Comparison of ENCODE assay signal across 15 cellular contexts in genomic region chr2:219418570-219419189, GRCh38. TPM values are rescaled to one million over a fixed set of nuclear protein-coding genes. Genes with fewer than 3 reads are reported as not detected.
DNase-seq lines count a peak whose midpoint lies in the region; ATAC-seq and TF ChIP-seq lines count a peak whose summit lies in the region.
"Had no signal": no experiment of that assay in that cellular context is flagged by ENCODE, and none has a peak within 500 bp of the region (broad histone marks: within the 10 kb centered on the region; RNA-seq: fewer than 3 reads in every experiment).

No MANE protein-coding gene starts in this region.

- H3K4me1 ChIP-seq in breast epithelium, result no peaks in the 10 kb centered on the region
- peaks cover 5% of the 10 kb centered on the region for H3K4me1 ChIP-seq in ovary (ENCODE audit: insufficient read depth)
- H3K4me1 ChIP-seq in aorta (ENCODE audit: control insufficient read depth in 1 of 2, insufficient read depth in 2 of 2, low read length in 2 of 2), result no peaks in the 10 kb centered on the region
- H3K4me1 ChIP-seq: right lobe of liver had no signal

- H3K27ac ChIP-seq in breast epithelium (no peak overlapping the region), ovary (peak overlapping the region; percentile 62 to 71), aorta (ENCODE audit: low read depth in 1 of 2, low read length in 2 of 2) (no peak overlapping the region)
- H3K27ac ChIP-seq: right lobe of liver had no signal

- TF ChIP-seq POLR2A in breast epithelium (IDR thresholded peaks at IDR 0.05) (no peak), ovary (IDR thresholded peaks at IDR 0.05) (no peak)

- POLR2A ChIA-PET in MCF 10A (lab: Yijun Ruan, JAX), result no interaction called here

- H3K4me3 ChIP-seq in breast epithelium (peak overlapping the region; percentile 31 to 60 (median 32)), ovary (peak overlapping the region; percentile 43), aorta (ENCODE audit: low read length in 2 of 2) (no peak overlapping the region)
- H3K4me3 ChIP-seq: right lobe of liver had no signal

- H3K27ac Mint-ChIP-seq in MCF 10A (ENCODE audit: low read depth, unreplicated experiment), result no peak overlapping the region
- H3K27ac Mint-ChIP-seq: activated naive CD4-positive, alpha-beta T cell treated with anti-CD3 and anti-CD28 coated beads, Interleukin-2, amount 50 U/mL, for 24 hours; effector memory CD8-positive, alpha-beta T cell; T-cell had no signal

- H3K9me3 ChIP-seq in breast epithelium (no peaks in the 10 kb centered on the region), ovary (no peaks in the 10 kb centered on the region), aorta (ENCODE audit: control insufficient read depth, low read length) (no peaks in the 10 kb centered on the region)
- H3K9me3 ChIP-seq: right lobe of liver had no signal

- BruUV-seq in MCF 10A (replicated peaks; lab: Mats Ljungman, UMichigan), result no TSS peak

- no peaks in the 10 kb centered on the region for H3K9me3 Mint-ChIP-seq in MCF 10A (ENCODE audit: unreplicated experiment)
- H3K9me3 Mint-ChIP-seq: activated naive CD4-positive, alpha-beta T cell treated with anti-CD3 and anti-CD28 coated beads, Interleukin-2, amount 50 U/mL, for 24 hours; effector memory CD8-positive, alpha-beta T cell; T-cell had no signal

- ATAC-seq in left ventricle myocardium superior (peak; percentile 24), aorta (ENCODE audit: low FRiP score) (peak; percentile 23)
- ATAC-seq: effector memory CD8-positive, alpha-beta T cell; right lobe of liver had no signal

- H3K27me3 ChIP-seq in breast epithelium (peaks cover 0 to 14% of the 10 kb centered on the region in 2 donors), ovary (no peaks in the 10 kb centered on the region), aorta (ENCODE audit: control insufficient read depth in 1 of 2, insufficient read depth in 2 of 2, low read length in 1 of 2) (no peaks in the 10 kb centered on the region)

- CTCF ChIA-PET in MCF 10A (lab: Yijun Ruan, JAX), result interaction anchor here (0.6 to 3.3 kb wide), 5 partner anchors 12 to 112 kb away, joined by 3 to 15 read pairs (median 9); no protein-coding TSS in a partner anchor

- no peak for DNase-seq in breast epithelium (ENCODE audit: low spot score in 2 of 2)
- no peak for DNase-seq in MCF 10A (ENCODE audit: unreplicated experiment)
- no peak for DNase-seq in left ventricle myocardium superior
- DNase-seq in ovary, result peak in 2 of 5 donors; percentile 39 to 69
- no peak for DNase-seq in aorta
- DNase-seq in NCI-H1092 (lab: John Stamatoyannopoulos, UW), result no peak
- no peak for DNase-seq in GM13976 (ENCODE audit: low spot score)
- no peak for DNase-seq in NCI-H748 treated with DMSO at 0.1 percent for 48 hours (lab: John Stamatoyannopoulos, UW)
- DNase-seq: activated CD4-positive, alpha-beta T cell treated with anti-CD3 and anti-CD28 coated beads, Interleukin-2, amount 50 U/mL, for 1 hour; DMS79; effector memory CD8-positive, alpha-beta T cell; NCI-H1436; right lobe of liver; T-cell had no signal

- intact Hi-C loops in breast epithelium (cut with DNase I; ENCODE audit: low total_unique reads) (no loop called here), MCF 10A (cut with micrococcal nuclease) (no loop called here), left ventricle myocardium superior (cut with micrococcal nuclease) (no loop called here), ovary (cut with DNase I) (no loop called here), aorta (cut with DNase I) (no loop called here)

- no peak for TF ChIP-seq CTCF in breast epithelium (IDR thresholded peaks at IDR 0.05)
- TF ChIP-seq CTCF in MCF 10A (IDR thresholded peaks at IDR 0.05; ENCODE audit: unreplicated experiment), result no peak
- no peak for TF ChIP-seq CTCF in ovary (IDR thresholded peaks at IDR 0.05)
- TF ChIP-seq CTCF in GM13976 (IDR thresholded peaks at IDR 0.05; ENCODE audit: borderline replicate concordance, control extremely low read depth, extremely low read depth, insufficient read depth, missing control alignments), result no peak

- H3K4me1 Mint-ChIP-seq in MCF 10A (ENCODE audit: insufficient read depth, unreplicated experiment), result no peaks in the 10 kb centered on the region
- H3K4me1 Mint-ChIP-seq: activated naive CD4-positive, alpha-beta T cell treated with anti-CD3 and anti-CD28 coated beads, Interleukin-2, amount 50 U/mL, for 24 hours had no signal

- no peaks in the 10 kb centered on the region for H3K27me3 Mint-ChIP-seq in MCF 10A (ENCODE audit: insufficient read depth, unreplicated experiment)

- in situ Hi-C loops in GM13976 (cut with MboI; ENCODE audit: low sequenced_read_pairs, unreplicated experiment), result no loop called here

- TF ChIP-seq EP300 in ovary (IDR thresholded peaks at IDR 0.05), result no peak

- no peaks in the 10 kb centered on the region for H3K36me3 Mint-ChIP-seq in MCF 10A (ENCODE audit: insufficient read depth, unreplicated experiment)
- H3K36me3 Mint-ChIP-seq: activated naive CD4-positive, alpha-beta T cell treated with anti-CD3 and anti-CD28 coated beads, Interleukin-2, amount 50 U/mL, for 24 hours; T-cell had no signal

- H3K36me3 ChIP-seq in breast epithelium, result no peaks in the 10 kb centered on the region
- no peaks in the 10 kb centered on the region for H3K36me3 ChIP-seq in ovary
- no peaks in the 10 kb centered on the region for H3K36me3 ChIP-seq in aorta (ENCODE audit: control insufficient read depth in 1 of 2, insufficient read depth in 2 of 2, low read length in 1 of 2)
- H3K36me3 ChIP-seq: right lobe of liver had no signal

- WGBS in ovary, 3 donors, result 6 to 16% (median 9%) methylated on average over 57 to 66 of the region's 66 CpGs
- 40 to 47% methylated on average over 65 to 66 of the region's 66 CpGs for WGBS in aorta, 2 donors

- no peak overlapping the region for H3K4me3 Mint-ChIP-seq in MCF 10A (ENCODE audit: unreplicated experiment)
- H3K4me3 Mint-ChIP-seq: activated naive CD4-positive, alpha-beta T cell treated with anti-CD3 and anti-CD28 coated beads, Interleukin-2, amount 50 U/mL, for 24 hours; effector memory CD8-positive, alpha-beta T cell had no signal

RNA-seq across cellular contexts. Expression of gene DES, which starts 0.5 kb away (rescaled TPM):
- total RNA-seq in breast epithelium, result 10 to 100 TPM; 17.1 to 29.6 (median 29.5) TPM
- total RNA-seq in MCF 10A (2022), result not detected in 2 replicates
- total RNA-seq in left ventricle myocardium superior, result 14,457 TPM
- 1,000 to 10,000 TPM in 1 of 7 donors, 100 to 1,000 TPM in 4, 10 to 100 TPM in 2; 86.5 to 1,061 (median 184) TPM for total RNA-seq in ovary
- polyA plus RNA-seq in ovary, result 100 to 1,000 TPM; 149 to 642 TPM
- total RNA-seq in aorta, result 100 to 1,000 TPM; 282 to 314 TPM
- polyA plus RNA-seq in aorta, result 100 to 1,000 TPM in 1 of 2 donors, 10 to 100 TPM in 1; 22.5 to 145 TPM

RNA-seq across cellular contexts. Expression of gene SPEG, which starts 16.0 kb away (rescaled TPM):
- 10 to 100 TPM in 2 of 3 donors, under 1 TPM in 1; 0.32 to 36.6 (median 21.0) TPM for total RNA-seq in breast epithelium
- 23.3 and 25.7 TPM in 2 replicates for total RNA-seq in MCF 10A (2022)
- total RNA-seq in left ventricle myocardium superior, result 111 TPM
- total RNA-seq in ovary, result 10 to 100 TPM; 13.9 to 79.7 (median 29.6) TPM
- polyA plus RNA-seq in ovary, result 10 to 100 TPM in 1 of 2 donors, 1 to 10 TPM in 1; 9.9 to 31.4 TPM
- 100 to 1,000 TPM; 261 to 453 TPM for total RNA-seq in aorta
- polyA plus RNA-seq in aorta, result 1,000 to 10,000 TPM in 1 of 2 donors, 10 to 100 TPM in 1; 81.6 to 1,108 TPM

RNA-seq across cellular contexts. Expression of gene DNPEP, which starts 31.0 kb away (rescaled TPM):
- total RNA-seq in breast epithelium, result 10 to 100 TPM; 49.8 to 81.9 (median 79.0) TPM
- total RNA-seq in MCF 10A (2022), result 81.3 and 81.5 TPM in 2 replicates
- total RNA-seq in left ventricle myocardium superior, result 74.8 TPM
- total RNA-seq in ovary, result 10 to 100 TPM; 34.7 to 72.9 (median 66.4) TPM
- 10 to 100 TPM; 23.4 to 54.2 TPM for polyA plus RNA-seq in ovary
- total RNA-seq in aorta, result 10 to 100 TPM; 40.8 to 60.2 TPM
- polyA plus RNA-seq in aorta, result 100 to 1,000 TPM in 1 of 2 donors, 10 to 100 TPM in 1; 64.7 to 127 TPM

Comparison
In these comparisons a context has a peak if more than half of its experiments do, and no peak if none do; other contexts are left out.
1. RNA of gene DES, which starts 0.5 kb away (total RNA-seq): 14,457 TPM in left ventricle myocardium superior (single experiment), 282 to 314 TPM in aorta, 86.5 to 1,061 TPM in ovary and 17.1 to 29.6 TPM in breast epithelium; not detected in MCF 10A; every median in the first group is over 10 times any median in the second.
2. H3K27ac ChIP-seq: peak in ovary (2 of 2); none in breast epithelium (0 of 2) and aorta (0 of 2).
3. H3K4me3 ChIP-seq: peak in breast epithelium (3 of 3) and ovary (single experiment); none in aorta (0 of 2).